ENCODE assay signal across 22 cellular contexts in genomic region chr6:142236686-142237085, GRCh38.
"Had no signal": no experiment of that assay in that cellular context is flagged by ENCODE, and none has a peak within 500 bp of the region (broad histone marks: within the 10 kb centered on the region; RNA-seq: fewer than 3 reads in every experiment).

No MANE protein-coding gene starts in this region.

- H3K9me3 ChIP-seq: esophagus muscularis mucosa, heart right ventricle, neutrophil, spleen, tibial artery, upper lobe of left lung, uterus had no signal

- H3K27ac ChIP-seq: epithelial cell of prostate, esophagus muscularis mucosa, heart right ventricle, neutrophil, spleen, tibial artery, upper lobe of left lung, uterus had no signal

- H3K4me3 ChIP-seq: esophagus muscularis mucosa, heart right ventricle, lung, spleen, tibial artery, upper lobe of left lung, uterus had no signal

- ATAC-seq: effector memory CD8-positive, alpha-beta T cell; heart right ventricle; left cardiac atrium; left ventricle myocardium superior; sciatic nerve; stimulated activated memory B cell treated with anti-CD40 and anti-IgM and Interleukin-4, amounts not matched to agents 10 μg/mL and 1 μg/mL and 100 μg/mL, for 72 hours had no signal

- H3K36me3 ChIP-seq: esophagus muscularis mucosa, heart right ventricle, neutrophil, spleen, tibial artery, upper lobe of left lung, uterus had no signal

- H3K27me3 ChIP-seq: neutrophil, tibial artery, upper lobe of left lung, uterus had no signal

- H3K4me1 ChIP-seq: esophagus muscularis mucosa, tibial artery, uterus had no signal

- DNase-seq: effector memory CD8-positive, alpha-beta T cell; heart right ventricle; immature natural killer cell; left cardiac atrium; left ventricle myocardium superior; mesenchymal stem cell; naive B cell; nephron progenitor cell; posterior cingulate gyrus; spleen; stimulated activated CD4-positive, alpha-beta T cell treated with anti-CD3 and anti-CD28 coated beads, Interleukin-15, amount 100 ng/mL, for 24 hours; stimulated activated CD4-positive, alpha-beta T cell treated with anti-CD3 and anti-CD28 coated beads, Interleukin-1b, Interleukin-23, amount 100 ng/mL, for 48 hours; stimulated activated CD4-positive, alpha-beta T cell treated with anti-CD3 and anti-CD28 coated beads, Interleukin-4, amount 100 ng/mL, for 24 hours; tibial artery; upper lobe of left lung; uterus had no signal
